1 cellular context compared by ENCODE assay signal in genomic region chr15:66700802-66701421, GRCh38.
A peak's percentile ranks its signal among the peaks of the same experiment; 100 is the strongest.
TF ChIP-seq lines count a peak whose summit lies in the region.

No MANE protein-coding gene starts in this region.

TF ChIP-seq in SK-N-SH, 30 proteins besides CTCF, POLR2A, EP300 and RAD21:
- TF ChIP-seq TAF1 (IDR thresholded peaks at IDR 0.05; ENCODE audit: borderline replicate concordance, low read depth, low read length) (no peak; the same call in 1 of the 2 replicates), RCOR1 (IDR thresholded peaks at IDR 0.05; ENCODE audit: low read length) (no peak), IRF3 (IDR thresholded peaks at IDR 0.05; ENCODE audit: low read depth, low read length) (no peak), GABPA (IDR thresholded peaks at IDR 0.05; ENCODE audit: low read depth) (no peak), FOXJ3 (CRISPR knock-in tag; IDR thresholded peaks at IDR 0.05) (no peak), RXRA (IDR thresholded peaks at IDR 0.05; ENCODE audit: borderline replicate concordance, low read depth) (peak; percentile 82; the same call in 1 of the 2 replicates), TEAD4 (IDR thresholded peaks at IDR 0.05; ENCODE audit: borderline replicate concordance, insufficient read depth) (0 out of 2 replicates have a peak, but pooled peaks have one; percentile 12), ELF1 (IDR thresholded peaks at IDR 0.05) (no peak), SMC3 (IDR thresholded peaks at IDR 0.05; ENCODE audit: low read depth, low read length) (peak; percentile 7; the same call in 1 of the 2 replicates), MXI1 (IDR thresholded peaks at IDR 0.05; ENCODE audit: low read depth, low read length) (peak; percentile 70), FOXM1 (IDR thresholded peaks at IDR 0.05; ENCODE audit: low read depth) (no peak), USF2 (IDR thresholded peaks at IDR 0.05; ENCODE audit: borderline replicate concordance, low read depth, low read length) (no peak), FOSL2 (IDR thresholded peaks at IDR 0.05; ENCODE audit: borderline replicate concordance, low read depth) (no peak), SIN3A (IDR thresholded peaks at IDR 0.05; ENCODE audit: borderline replicate concordance, low read depth, low read length) (peak; percentile 48; the same call in 1 of the 2 replicates), TCF12 (IDR thresholded peaks at IDR 0.05) (peak; percentile 10; the same call in 1 of the 2 replicates), YY1 (IDR thresholded peaks at IDR 0.05; ENCODE audit: low read depth) (no peak), POLR2AphosphoS5 (IDR thresholded peaks at IDR 0.05; ENCODE audit: low read depth, low read length) (peak; percentile 19; the same call in 1 of the 2 replicates), JUND (IDR thresholded peaks at IDR 0.05) (no peak), PBX3 (IDR thresholded peaks at IDR 0.05) (peak; percentile 32; the same call in 1 of the 2 replicates), GATA2 (CRISPR knock-in tag; IDR thresholded peaks at IDR 0.05) (no peak), NRF1 (IDR thresholded peaks at IDR 0.05; ENCODE audit: low read depth, low read length) (0 out of 2 replicates have a peak, but pooled peaks have one; percentile 26), MEF2A (IDR thresholded peaks at IDR 0.05; ENCODE audit: borderline replicate concordance, low read depth) (no peak)
- TF ChIP-seq, protein P1, sequence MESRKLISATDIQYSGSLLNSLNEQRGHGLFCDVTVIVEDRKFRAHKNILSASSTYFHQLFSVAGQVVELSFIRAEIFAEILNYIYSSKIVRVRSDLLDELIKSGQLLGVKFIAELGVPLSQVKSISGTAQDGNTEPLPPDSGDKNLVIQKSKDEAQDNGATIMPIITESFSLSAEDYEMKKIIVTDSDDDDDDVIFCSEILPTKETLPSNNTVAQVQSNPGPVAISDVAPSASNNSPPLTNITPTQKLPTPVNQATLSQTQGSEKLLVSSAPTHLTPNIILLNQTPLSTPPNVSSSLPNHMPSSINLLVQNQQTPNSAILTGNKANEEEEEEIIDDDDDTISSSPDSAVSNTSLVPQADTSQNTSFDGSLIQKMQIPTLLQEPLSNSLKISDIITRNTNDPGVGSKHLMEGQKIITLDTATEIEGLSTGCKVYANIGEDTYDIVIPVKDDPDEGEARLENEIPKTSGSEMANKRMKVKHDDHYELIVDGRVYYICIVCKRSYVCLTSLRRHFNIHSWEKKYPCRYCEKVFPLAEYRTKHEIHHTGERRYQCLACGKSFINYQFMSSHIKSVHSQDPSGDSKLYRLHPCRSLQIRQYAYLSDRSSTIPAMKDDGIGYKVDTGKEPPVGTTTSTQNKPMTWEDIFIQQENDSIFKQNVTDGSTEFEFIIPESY (IDR thresholded peaks at IDR 0.05; ENCODE audit: borderline replicate concordance, low read depth): no peak
